In the genomic region with DNA sequence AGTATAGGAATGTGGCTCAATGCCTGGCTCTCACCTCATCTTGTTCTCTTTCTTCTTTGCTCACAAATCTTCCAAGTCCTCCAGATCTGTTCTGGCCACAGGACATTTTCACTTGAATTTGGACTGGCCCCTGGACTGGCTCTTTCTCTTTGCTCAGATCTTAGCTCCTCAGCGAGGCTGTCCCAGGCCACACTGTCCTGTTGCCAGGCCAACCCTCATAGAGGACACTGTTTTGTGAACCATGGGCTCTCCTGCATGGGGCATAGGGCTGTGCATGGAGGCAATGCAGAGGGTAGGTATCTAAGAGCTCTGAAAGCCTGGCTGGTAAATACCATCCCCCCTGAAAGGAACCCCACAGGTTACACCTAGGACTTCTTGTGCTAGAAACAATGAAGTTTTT, we compare ENCODE assay signal across 1 cellular context.
TF ChIP-seq lines count a peak whose summit lies in the region.

No MANE protein-coding gene starts in this region.

TF ChIP-seq in IMR-90, 13 proteins besides CTCF, POLR2A, EP300 and RAD21:
- no peak for TF ChIP-seq MXI1 (IDR thresholded peaks at IDR 0.05; ENCODE audit: borderline replicate concordance, low read depth, low read length)
- no peak for TF ChIP-seq MAZ (IDR thresholded peaks at IDR 0.05; ENCODE audit: borderline replicate concordance, low read depth, low read length)
- no peak for TF ChIP-seq ELK1 (IDR thresholded peaks at IDR 0.05; ENCODE audit: borderline replicate concordance, low read depth, low read length)
- TF ChIP-seq SMC3 (IDR thresholded peaks at IDR 0.05; ENCODE audit: low read depth, low read length): no peak
- no peak for TF ChIP-seq CEBPB (IDR thresholded peaks at IDR 0.05; ENCODE audit: low read depth, low read length)
- no peak for TF ChIP-seq FOS (IDR thresholded peaks at IDR 0.05; ENCODE audit: low read depth, low read length)
- TF ChIP-seq NFE2L2 (IDR thresholded peaks at IDR 0.05; ENCODE audit: low read depth, low read length): no peak
- no peak for TF ChIP-seq BHLHE40 (IDR thresholded peaks at IDR 0.05; ENCODE audit: low read depth, low read length)
- TF ChIP-seq MAFK (IDR thresholded peaks at IDR 0.05; ENCODE audit: low read depth, low read length): no peak
- TF ChIP-seq, protein P1, sequence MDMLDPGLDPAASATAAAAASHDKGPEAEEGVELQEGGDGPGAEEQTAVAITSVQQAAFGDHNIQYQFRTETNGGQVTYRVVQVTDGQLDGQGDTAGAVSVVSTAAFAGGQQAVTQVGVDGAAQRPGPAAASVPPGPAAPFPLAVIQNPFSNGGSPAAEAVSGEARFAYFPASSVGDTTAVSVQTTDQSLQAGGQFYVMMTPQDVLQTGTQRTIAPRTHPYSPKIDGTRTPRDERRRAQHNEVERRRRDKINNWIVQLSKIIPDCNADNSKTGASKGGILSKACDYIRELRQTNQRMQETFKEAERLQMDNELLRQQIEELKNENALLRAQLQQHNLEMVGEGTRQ (IDR thresholded peaks at IDR 0.05; ENCODE audit: low read depth, low read length): no peak
- TF ChIP-seq RFX5 (IDR thresholded peaks at IDR 0.05; ENCODE audit: low read depth, low read length): no peak
- TF ChIP-seq CHD1 (IDR thresholded peaks at IDR 0.05; ENCODE audit: low read depth, low read length): no peak
- TF ChIP-seq RCOR1 (IDR thresholded peaks at IDR 0.05; ENCODE audit: insufficient replicate concordance, low read length): no peak
